ENCODE assay signal across 1 cellular context in genomic region chr12:52927964-52928363, GRCh38.
TF ChIP-seq lines count a peak whose summit lies in the region.

No MANE protein-coding gene starts in this region.

TF ChIP-seq in HepG2, 621 proteins besides CTCF, POLR2A, EP300 and RAD21:
- TF ChIP-seq PCBP2 (optimal IDR thresholded peaks at IDR 0.05; ENCODE audit: low read depth, low read length, poor library complexity, severe bottlenecking): no peak
- no peak for TF ChIP-seq NR2C2 (CRISPR knock-in tag; IDR thresholded peaks at IDR 0.05; ENCODE audit: borderline replicate concordance)
- TF ChIP-seq, protein P1, sequence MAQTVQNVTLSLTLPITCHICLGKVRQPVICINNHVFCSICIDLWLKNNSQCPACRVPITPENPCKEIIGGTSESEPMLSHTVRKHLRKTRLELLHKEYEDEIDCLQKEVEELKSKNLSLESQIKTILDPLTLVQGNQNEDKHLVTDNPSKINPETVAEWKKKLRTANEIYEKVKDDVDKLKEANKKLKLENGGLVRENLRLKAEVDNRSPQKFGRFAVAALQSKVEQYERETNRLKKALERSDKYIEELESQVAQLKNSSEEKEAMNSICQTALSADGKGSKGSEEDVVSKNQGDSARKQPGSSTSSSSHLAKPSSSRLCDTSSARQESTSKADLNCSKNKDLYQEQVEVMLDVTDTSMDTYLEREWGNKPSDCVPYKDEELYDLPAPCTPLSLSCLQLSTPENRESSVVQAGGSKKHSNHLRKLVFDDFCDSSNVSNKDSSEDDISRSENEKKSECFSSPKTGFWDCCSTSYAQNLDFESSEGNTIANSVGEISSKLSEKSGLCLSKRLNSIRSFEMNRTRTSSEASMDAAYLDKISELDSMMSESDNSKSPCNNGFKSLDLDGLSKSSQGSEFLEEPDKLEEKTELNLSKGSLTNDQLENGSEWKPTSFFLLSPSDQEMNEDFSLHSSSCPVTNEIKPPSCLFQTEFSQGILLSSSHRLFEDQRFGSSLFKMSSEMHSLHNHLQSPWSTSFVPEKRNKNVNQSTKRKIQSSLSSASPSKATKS (CRISPR knock-in tag; IDR thresholded peaks at IDR 0.05): no peak
- TF ChIP-seq TOPORS (CRISPR knock-in tag; IDR thresholded peaks at IDR 0.05): no peak
- TF ChIP-seq ZNF20 (CRISPR knock-in tag; IDR thresholded peaks at IDR 0.05): no peak
- no peak for TF ChIP-seq ZBTB3 (CRISPR knock-in tag; IDR thresholded peaks at IDR 0.05; ENCODE audit: borderline replicate concordance, low read depth)
- TF ChIP-seq ERF (CRISPR knock-in tag; IDR thresholded peaks at IDR 0.05): no peak
- TF ChIP-seq GABPB1 (CRISPR knock-in tag; IDR thresholded peaks at IDR 0.05): no peak
- no peak for TF ChIP-seq TGIF2 (CRISPR knock-in tag; IDR thresholded peaks at IDR 0.05)
- TF ChIP-seq, protein P2, sequence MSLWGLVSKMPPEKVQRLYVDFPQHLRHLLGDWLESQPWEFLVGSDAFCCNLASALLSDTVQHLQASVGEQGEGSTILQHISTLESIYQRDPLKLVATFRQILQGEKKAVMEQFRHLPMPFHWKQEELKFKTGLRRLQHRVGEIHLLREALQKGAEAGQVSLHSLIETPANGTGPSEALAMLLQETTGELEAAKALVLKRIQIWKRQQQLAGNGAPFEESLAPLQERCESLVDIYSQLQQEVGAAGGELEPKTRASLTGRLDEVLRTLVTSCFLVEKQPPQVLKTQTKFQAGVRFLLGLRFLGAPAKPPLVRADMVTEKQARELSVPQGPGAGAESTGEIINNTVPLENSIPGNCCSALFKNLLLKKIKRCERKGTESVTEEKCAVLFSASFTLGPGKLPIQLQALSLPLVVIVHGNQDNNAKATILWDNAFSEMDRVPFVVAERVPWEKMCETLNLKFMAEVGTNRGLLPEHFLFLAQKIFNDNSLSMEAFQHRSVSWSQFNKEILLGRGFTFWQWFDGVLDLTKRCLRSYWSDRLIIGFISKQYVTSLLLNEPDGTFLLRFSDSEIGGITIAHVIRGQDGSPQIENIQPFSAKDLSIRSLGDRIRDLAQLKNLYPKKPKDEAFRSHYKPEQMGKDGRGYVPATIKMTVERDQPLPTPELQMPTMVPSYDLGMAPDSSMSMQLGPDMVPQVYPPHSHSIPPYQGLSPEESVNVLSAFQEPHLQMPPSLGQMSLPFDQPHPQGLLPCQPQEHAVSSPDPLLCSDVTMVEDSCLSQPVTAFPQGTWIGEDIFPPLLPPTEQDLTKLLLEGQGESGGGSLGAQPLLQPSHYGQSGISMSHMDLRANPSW (CRISPR knock-in tag; IDR thresholded peaks at IDR 0.05; ENCODE audit: borderline replicate concordance): no peak
- no peak for TF ChIP-seq RBFOX2 (IDR thresholded peaks at IDR 0.05; ENCODE audit: low read depth, low read length)
- no peak for TF ChIP-seq ETV6 (CRISPR knock-in tag; conservative IDR thresholded peaks at IDR 0.05)
- TF ChIP-seq FOXK1 (CRISPR knock-in tag; IDR thresholded peaks at IDR 0.05; ENCODE audit: borderline replicate concordance, low read depth): no peak
